ENCODE assay signal across 16 cellular contexts in the genomic region with DNA sequence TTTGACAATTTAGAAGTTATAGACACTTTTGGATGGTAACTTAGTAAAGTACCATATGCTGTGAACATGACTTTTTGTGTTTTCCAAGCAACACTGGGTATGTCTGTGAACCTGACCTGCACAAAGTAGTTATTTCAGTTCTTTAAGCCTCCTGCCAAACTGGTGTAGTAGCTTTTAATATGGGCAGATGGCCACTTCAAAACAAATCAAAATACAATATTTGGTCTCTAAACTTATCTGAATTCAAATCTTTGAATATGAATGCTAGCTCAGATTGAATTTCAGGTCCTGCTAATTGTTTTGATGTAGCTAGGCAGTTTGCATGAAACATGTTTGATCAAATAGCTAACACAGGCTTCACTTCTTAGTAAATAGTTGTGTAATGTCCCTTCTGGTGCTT.
DNase-seq lines count a peak whose midpoint lies in the region.
"Had no signal": no experiment of that assay in that cellular context is flagged by ENCODE, and none has a peak within 500 bp of the region (broad histone marks: within the 10 kb centered on the region; RNA-seq: fewer than 3 reads in every experiment).

No MANE protein-coding gene starts in this region.

- DNase-seq in DMS53 (lab: John Stamatoyannopoulos, UW), result peak; percentile 50
- no peak for DNase-seq in DMS53 treated with DMSO at 0.1 percent for 48 hours (lab: John Stamatoyannopoulos, UW; ENCODE audit: unreplicated experiment)
- DNase-seq in SIG-M5 treated with dmso at 0.1 percent for 504 hours (lab: John Stamatoyannopoulos, UW; ENCODE audit: unreplicated experiment), result peak; percentile 39
- no peak for DNase-seq in SIG-M5 (lab: John Stamatoyannopoulos, UW)
- DNase-seq in NCI-H524 (lab: John Stamatoyannopoulos, UW), result peak; percentile 31 to 88
- DNase-seq in NCI-H526 treated with DMSO at 0.1 percent for 48 hours (lab: John Stamatoyannopoulos, UW), result no peak
- DNase-seq in NCI-H146 (lab: John Stamatoyannopoulos, UW), result no peak
- DNase-seq: 8988T; Calu3; CD8-positive, alpha-beta T cell; GDM1; GOT3; H7; HFFc6 had no signal

- H2AFZ ChIP-seq in neuron (ENCODE audit: low read depth, low read length), result peak overlapping the region; percentile 47

- H3K4me1 ChIP-seq in neuron (ENCODE audit: insufficient read depth, low read length), result no peaks in the 10 kb centered on the region

- no peaks in the 10 kb centered on the region for H3K9me3 ChIP-seq in neuron (ENCODE audit: low read length)

- H3K4me3 ChIP-seq in neuron (ENCODE audit: low read length), result no peak overlapping the region
- H3K4me3 ChIP-seq: BLaER1 treated with 17β-estradiol and CSF1 and Interleukin-3, amounts not matched to agents 10 nM and 100 nM had no signal

- H3K36me3 ChIP-seq in neuron (ENCODE audit: insufficient read depth, low read length), result no peaks in the 10 kb centered on the region
- H3K36me3 ChIP-seq: BLaER1 treated with 17β-estradiol and CSF1 and Interleukin-3, amounts not matched to agents 10 nM and 100 nM had no signal

- H3K27me3 ChIP-seq in neuron (ENCODE audit: insufficient read depth, low read length), result no peaks in the 10 kb centered on the region
- H3K27me3 ChIP-seq: BLaER1 treated with 17β-estradiol and CSF1 and Interleukin-3, amounts not matched to agents 10 nM and 100 nM had no signal

Comparison
In these comparisons a context has a peak if more than half of its experiments do, and no peak if none do; other contexts are left out.
1. DNase-seq: peak in DMS53 (single experiment), SIG-M5 treated with dmso at 0.1 percent for 504 hours (single experiment) and NCI-H524 (2 of 2); none in DMS53 treated with DMSO at 0.1 percent for 48 hours (single experiment), SIG-M5 (single experiment), NCI-H526 treated with DMSO at 0.1 percent for 48 hours (single experiment) and NCI-H146 (single experiment).